18 cellular contexts compared by ENCODE assay signal in genomic region chr1:25024631-25025350, GRCh38.
DNase-seq lines count a peak whose midpoint lies in the region; ATAC-seq, FAIRE-seq and TF ChIP-seq lines count a peak whose summit lies in the region.
"Had no signal": no experiment of that assay in that cellular context is flagged by ENCODE, and none has a peak within 500 bp of the region (broad histone marks: within the 10 kb centered on the region; RNA-seq: fewer than 3 reads in every experiment).

No MANE protein-coding gene starts in this region.

- H3K4me1 Mint-ChIP-seq in activated naive CD4-positive, alpha-beta T cell treated with anti-CD3 and anti-CD28 coated beads, Interleukin-2, amount 50 U/mL, for 24 hours: peaks cover 83% of the 10 kb centered on the region
- peaks cover 87% of the 10 kb centered on the region for H3K4me1 Mint-ChIP-seq in activated CD4-positive, alpha-beta memory T cell treated with anti-CD3 and anti-CD28 coated beads for 36 hours (ENCODE audit: low read depth)
- peaks cover 25 to 82% of the 10 kb centered on the region in 2 donors for H3K4me1 Mint-ChIP-seq in stimulated activated naive B cell treated with anti-CD40 and anti-IgM and Interleukin-4, amounts not matched to agents 10 μg/mL and 1 μg/mL and 100 μg/mL, for 72 hours

- H3K14ac ChIP-seq in H1 (ENCODE audit: insufficient read length): no peak overlapping the region

- no peak overlapping the region for H2AFZ ChIP-seq in H1 (ENCODE audit: low read length)
- H2AFZ ChIP-seq: parathyroid adenoma had no signal

- ATAC-seq in stimulated activated naive B cell treated with anti-CD40 and anti-IgM and Interleukin-4, amounts not matched to agents 10 μg/mL and 1 μg/mL and 100 μg/mL, for 72 hours (replicated peaks): no peak
- ATAC-seq in HG02763 (IDR thresholded peaks at IDR 0.05; ENCODE audit: unreplicated experiment): no peak
- ATAC-seq: body of pancreas, gastroesophageal sphincter had no signal

- no peak for FAIRE-seq in H1 (lab: Jason Lieb, UNC)

- POLR2A ChIA-PET in activated CD4-positive, alpha-beta memory T cell treated with anti-CD3 and anti-CD28 coated beads for 36 hours (lab: Charles Lee): interaction anchor here (1.8 to 2.1 kb wide), 2 partner anchors 7 to 65 kb away, joined by 4 to 5 read pairs; no protein-coding TSS in a partner anchor
- POLR2A ChIA-PET in H1 (lab: Charles Lee; ENCODE audit: partially characterized antibody): no interaction called here

- H3K56ac ChIP-seq in H1 (replicated peaks; ENCODE audit: insufficient read length, low read depth, low read length): no peak overlapping the region

- H3K4me1 ChIP-seq in H1 (replicated peaks in 1 of 4; ENCODE audit: control insufficient read depth in 3 of 4, insufficient read depth in 4 of 4, low read length in 3 of 4): peaks cover 0 to 17% (median 11%) of the 10 kb centered on the region in 4 experiments; a peak in 6 of 7 replicates
- H3K4me1 ChIP-seq: body of pancreas, parathyroid adenoma, testis had no signal

- H2BK120ac ChIP-seq in H1 (replicated peaks; ENCODE audit: low read depth, low read length): no peak overlapping the region

- no peak overlapping the region for H3K9ac ChIP-seq in H1 (replicated peaks in 1 of 4; ENCODE audit: extremely low read depth in 1 of 4, low read depth in 3 of 4, low read length in 3 of 4)
- H3K9ac ChIP-seq: parathyroid adenoma had no signal

- H4K91ac ChIP-seq in H1 (replicated peaks; ENCODE audit: insufficient read length, low read length): no peak overlapping the region

- no peaks in the 10 kb centered on the region; a peak in 1 of 7 replicates for H3K27me3 ChIP-seq in H1 (replicated peaks in 1 of 4; ENCODE audit: control insufficient read depth in 3 of 4, extremely low read depth in 1 of 4, insufficient read depth in 3 of 4, low read length in 3 of 4)
- H3K27me3 ChIP-seq: body of pancreas, testis had no signal

- TF ChIP-seq POLR2A in H1 (IDR thresholded peaks at IDR 0.05; ENCODE audit: control extremely low read depth in 1 of 2, low read depth in 2 of 2, low read length in 2 of 2): no peak

- TF ChIP-seq CTCF in H1 (IDR thresholded peaks at IDR 0.05; ENCODE audit: control extremely low read depth in 1 of 3, insufficient read depth in 1 of 3, low read depth in 1 of 3, low read length in 3 of 3): no peak
- TF ChIP-seq CTCF in GM13976 (IDR thresholded peaks at IDR 0.05; ENCODE audit: borderline replicate concordance, control extremely low read depth, extremely low read depth, insufficient read depth, missing control alignments): no peak

- CTCF ChIA-PET in activated CD4-positive, alpha-beta memory T cell treated with anti-CD3 and anti-CD28 coated beads for 36 hours (lab: Charles Lee): interaction anchor here (0.6 to 8.3 kb wide), 5 partner anchors 9 to 95 kb away, joined by 3 to 97 read pairs (median 6); partner anchors contain the start of gene RUNX3
- CTCF ChIA-PET in H1 (lab: Charles Lee; ENCODE audit: partially characterized antibody): interaction anchor here (0.6 to 4.1 kb wide), 4 partner anchors 12 to 94 kb away, joined by 3 to 43 read pairs (median 4); no protein-coding TSS in a partner anchor

- intact Hi-C loops in activated CD4-positive, alpha-beta memory T cell treated with anti-CD3 and anti-CD28 coated beads for 36 hours (cut with micrococcal nuclease): no loop called here

- no peaks in the 10 kb centered on the region for H3K79me2 ChIP-seq in H1 (ENCODE audit: control insufficient read depth in 1 of 2, insufficient read depth in 2 of 2, low read length in 2 of 2)
- H3K79me2 ChIP-seq: parathyroid adenoma had no signal

- H4K8ac ChIP-seq in H1 (ENCODE audit: extremely low read depth, insufficient read depth, low read length): no peak overlapping the region

- H4K20me1 ChIP-seq in H1 (replicated peaks in 1 of 2; ENCODE audit: control insufficient read depth in 1 of 2, insufficient read depth in 2 of 2, low read length in 2 of 2): peaks cover 0 to 3% of the 10 kb centered on the region in 2 experiments

- H3K79me1 ChIP-seq in H1 (ENCODE audit: low read depth, low read length): no peaks in the 10 kb centered on the region

- H2BK5ac ChIP-seq in H1 (ENCODE audit: low read depth, low read length): no peak overlapping the region

- no peak overlapping the region for H2BK20ac ChIP-seq in H1 (ENCODE audit: low read length)

- H3K27ac Mint-ChIP-seq in activated naive CD4-positive, alpha-beta T cell treated with anti-CD3 and anti-CD28 coated beads, Interleukin-2, amount 50 U/mL, for 24 hours: peak overlapping the region; percentile 51
- H3K27ac Mint-ChIP-seq in activated CD4-positive, alpha-beta memory T cell treated with anti-CD3 and anti-CD28 coated beads for 36 hours: peak overlapping the region; percentile 46
- peak overlapping the region; percentile 98 for H3K27ac Mint-ChIP-seq in stimulated activated naive B cell treated with anti-CD40 and anti-IgM and Interleukin-4, amounts not matched to agents 10 μg/mL and 1 μg/mL and 100 μg/mL, for 72 hours

- no peak overlapping the region for H3K4ac ChIP-seq in H1 (replicated peaks; ENCODE audit: insufficient read length, low read depth, low read length)

- no peak overlapping the region; the same call in 1 of the 2 replicates for H2BK15ac ChIP-seq in H1 (ENCODE audit: low read length)

- no peak overlapping the region for H3K27ac ChIP-seq in H1 (ENCODE audit: low read depth, low read length)
- H3K27ac ChIP-seq: body of pancreas, gastroesophageal sphincter, left ventricle myocardium inferior, parathyroid adenoma, testis had no signal

- H4K5ac ChIP-seq in H1 (ENCODE audit: insufficient read length, low read depth, low read length): no peak overlapping the region

- no peak overlapping the region for H3K4me3 Mint-ChIP-seq in activated naive CD4-positive, alpha-beta T cell treated with anti-CD3 and anti-CD28 coated beads, Interleukin-2, amount 50 U/mL, for 24 hours
- peak overlapping the region; percentile 12 for H3K4me3 Mint-ChIP-seq in activated CD4-positive, alpha-beta memory T cell treated with anti-CD3 and anti-CD28 coated beads for 36 hours
- no peak overlapping the region for H3K4me3 Mint-ChIP-seq in stimulated activated naive B cell treated with anti-CD40 and anti-IgM and Interleukin-4, amounts not matched to agents 10 μg/mL and 1 μg/mL and 100 μg/mL, for 72 hours

- H3K23ac ChIP-seq in H1 (ENCODE audit: insufficient read length): no peak overlapping the region

- TF ChIP-seq EP300 in H1 (IDR thresholded peaks at IDR 0.05; ENCODE audit: borderline replicate concordance in 1 of 2, low read depth in 2 of 2, low read length in 2 of 2): no peak

- H3K4me2 ChIP-seq in H1 (ENCODE audit: insufficient read depth in 1 of 2, low read depth in 2 of 2, low read length in 2 of 2): no peak overlapping the region

- no peak overlapping the region for H3K4me3 ChIP-seq in H1 (ENCODE audit: extremely low read depth in 1 of 4, insufficient read depth in 2 of 4, low read depth in 3 of 4, low read length in 4 of 4)
- H3K4me3 ChIP-seq: body of pancreas, gastroesophageal sphincter, left ventricle myocardium inferior, testis had no signal

- H3K9me3 Mint-ChIP-seq in activated naive CD4-positive, alpha-beta T cell treated with anti-CD3 and anti-CD28 coated beads, Interleukin-2, amount 50 U/mL, for 24 hours: no peaks in the 10 kb centered on the region
- H3K9me3 Mint-ChIP-seq in activated CD4-positive, alpha-beta memory T cell treated with anti-CD3 and anti-CD28 coated beads for 36 hours: no peaks in the 10 kb centered on the region
- no peaks in the 10 kb centered on the region for H3K9me3 Mint-ChIP-seq in stimulated activated naive B cell treated with anti-CD40 and anti-IgM and Interleukin-4, amounts not matched to agents 10 μg/mL and 1 μg/mL and 100 μg/mL, for 72 hours

- H3K36me3 Mint-ChIP-seq in activated naive CD4-positive, alpha-beta T cell treated with anti-CD3 and anti-CD28 coated beads, Interleukin-2, amount 50 U/mL, for 24 hours: no peaks in the 10 kb centered on the region
- H3K36me3 Mint-ChIP-seq in activated CD4-positive, alpha-beta memory T cell treated with anti-CD3 and anti-CD28 coated beads for 36 hours: no peaks in the 10 kb centered on the region
- no peaks in the 10 kb centered on the region for H3K36me3 Mint-ChIP-seq in stimulated activated naive B cell treated with anti-CD40 and anti-IgM and Interleukin-4, amounts not matched to agents 10 μg/mL and 1 μg/mL and 100 μg/mL, for 72 hours

- no peaks in the 10 kb centered on the region for H3K36me3 ChIP-seq in H1 (ENCODE audit: control insufficient read depth in 2 of 4, insufficient read depth in 4 of 4, low read length in 3 of 4)
- H3K36me3 ChIP-seq: gastroesophageal sphincter, left ventricle myocardium inferior had no signal

- H3K18ac ChIP-seq in H1 (ENCODE audit: extremely low read depth, low read length): no peak overlapping the region; the same call in 1 of the 2 replicates

- no peak overlapping the region; the same call in 1 of the 2 replicates for H2AK5ac ChIP-seq in H1 (ENCODE audit: low read depth, low read length)

- no peak for DNase-seq in activated naive CD4-positive, alpha-beta T cell treated with Interleukin-2 at 50 U/mL for 16 hours
- no peak for DNase-seq in activated CD4-positive, alpha-beta memory T cell treated with anti-CD3 and anti-CD28 coated beads for 36 hours
- DNase-seq in H1 (ENCODE audit: low read depth in 1 of 2, low spot score in 2 of 2) (no peak), GM13976 (ENCODE audit: low spot score) (no peak), T-helper 9 cell (no peak)
- DNase-seq in stimulated activated naive B cell treated with anti-CD40 and anti-IgM and Interleukin-4, amounts not matched to agents 10 μg/mL and 1 μg/mL and 100 μg/mL, for 72 hours: no peak
- DNase-seq: activated gamma-delta T cell; body of pancreas; left ventricle myocardium inferior; NCI-H1048; NCI-H2081 treated with DMSO at 0.1 percent for 48 hours; NCI-H526; stimulated activated CD4-positive, alpha-beta T cell treated with anti-CD3 and anti-CD28 coated beads, Interleukin-4, amount 100 ng/mL, for 1 hour; testis had no signal

- H3K9me3 ChIP-seq in H1 (ENCODE audit: insufficient read depth in 2 of 2, low read depth in 1 of 2, low read length in 1 of 2): no peaks in the 10 kb centered on the region; a peak in 1 of 4 replicates
- H3K9me3 ChIP-seq: body of pancreas, gastroesophageal sphincter, left ventricle myocardium inferior, testis had no signal

- H3K23me2 ChIP-seq in H1 (ENCODE audit: low read depth, low read length): 0 out of 2 replicates have a peak, but pooled peaks cover 2% of the 10 kb centered on the region

- no peaks in the 10 kb centered on the region for H3K27me3 Mint-ChIP-seq in activated naive CD4-positive, alpha-beta T cell treated with anti-CD3 and anti-CD28 coated beads, Interleukin-2, amount 50 U/mL, for 24 hours
- H3K27me3 Mint-ChIP-seq in activated CD4-positive, alpha-beta memory T cell treated with anti-CD3 and anti-CD28 coated beads for 36 hours: no peaks in the 10 kb centered on the region
- H3K27me3 Mint-ChIP-seq in stimulated activated naive B cell treated with anti-CD40 and anti-IgM and Interleukin-4, amounts not matched to agents 10 μg/mL and 1 μg/mL and 100 μg/mL, for 72 hours: no peaks in the 10 kb centered on the region

- no peak for TF ChIP-seq RAD21 in H1 (IDR thresholded peaks at IDR 0.05 in 1 of 2, conservative IDR thresholded peaks at IDR 0.05 in 1 of 2; ENCODE audit: low read depth in 2 of 2, low read length in 2 of 2)

- 0 out of 2 replicates have a peak overlapping the region, but pooled peaks have one; percentile 27 for H2BK12ac ChIP-seq in H1 (ENCODE audit: low read depth, low read length)

- in situ Hi-C loops in GM13976 (cut with MboI; ENCODE audit: low sequenced_read_pairs, unreplicated experiment): no loop called here

- 83% methylated on average over 12 of the region's 15 CpGs; no CpG with 5 or more reads in 1 of the 2 experiments for WGBS in H1 (ENCODE audit: extremely low coverage in 1 of 2, insufficient coverage in 1 of 2, insufficient read length in 1 of 2, insufficient replicate concordance in 2 of 2, low coverage in 1 of 2, low lambda C conversion rate in 2 of 2, missing lambda C conversion rate in 1 of 2), 2 experiments

Comparison
In these comparisons a context has a peak if more than half of its experiments do, and no peak if none do; other contexts are left out.
1. H3K27ac Mint-ChIP-seq: peak in every context shown above with its lines; median percentile 98 in stimulated activated naive B cell treated with anti-CD40 and anti-IgM and Interleukin-4, amounts not matched to agents 10 μg/mL and 1 μg/mL and 100 μg/mL, for 72 hours; 51 in activated naive CD4-positive, alpha-beta T cell treated with anti-CD3 and anti-CD28 coated beads, Interleukin-2, amount 50 U/mL, for 24 hours; 46 in activated CD4-positive, alpha-beta memory T cell treated with anti-CD3 and anti-CD28 coated beads for 36 hours.